Comparison of ENCODE assay signal across 9 cellular contexts in the genomic region with DNA sequence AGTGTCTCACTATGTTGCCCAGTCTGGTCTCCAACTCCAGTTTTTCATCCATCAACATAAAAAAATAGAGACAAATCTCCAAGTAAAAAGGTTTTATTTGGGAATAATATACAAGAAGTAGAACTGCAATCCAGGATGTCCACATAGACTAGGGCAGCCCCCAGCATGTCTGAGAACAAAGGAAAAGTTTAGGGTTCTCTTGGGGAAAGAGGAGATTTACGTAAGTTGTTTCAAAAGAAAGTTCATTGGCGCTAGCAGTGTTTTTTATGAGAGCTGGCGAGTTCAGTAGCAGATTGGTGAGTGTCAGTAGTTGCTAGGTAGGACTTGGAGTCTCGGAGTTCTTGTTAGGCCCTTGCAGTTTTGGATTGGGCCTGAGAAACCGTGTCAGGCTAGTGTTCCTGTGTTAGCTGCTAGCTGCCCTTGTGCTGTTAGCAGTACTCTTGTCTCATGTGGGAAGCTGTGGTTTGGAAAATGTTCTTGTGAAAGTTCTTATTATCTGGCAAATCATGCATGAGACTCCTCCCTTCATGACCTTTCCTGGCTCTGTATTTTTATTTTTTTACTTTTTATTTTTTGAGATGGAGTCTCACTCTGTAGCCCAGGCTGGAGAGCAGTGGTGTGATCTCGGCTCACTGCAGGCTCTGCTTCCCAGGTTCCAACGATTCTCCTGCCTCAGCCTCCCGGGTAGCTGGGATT. TPM values are rescaled to one million over a fixed set of nuclear protein-coding genes. Genes with fewer than 3 reads are reported as not detected.
DNase-seq lines count a peak whose midpoint lies in the region; ATAC-seq, FAIRE-seq and TF ChIP-seq lines count a peak whose summit lies in the region.
"Had no signal": no experiment of that assay in that cellular context is flagged by ENCODE, and none has a peak within 500 bp of the region (broad histone marks: within the 10 kb centered on the region; RNA-seq: fewer than 3 reads in every experiment).

No MANE protein-coding gene starts in this region.

- DNase-seq in GM10266 (ENCODE audit: extremely low spot score) (peak; percentile 83), HS-5 (ENCODE audit: low read depth) (peak; percentile 9), astrocyte (ENCODE audit: low read depth) (peak; percentile 11), iris pigment epithelial cell (ENCODE audit: low read depth) (peak; percentile 59), transverse colon (peak; percentile 45), chondrocyte (ENCODE audit: low spot score) (no peak), cortex of kidney (lab: John Stamatoyannopoulos, UW) (no peak)

- no peaks in the 10 kb centered on the region for H4K20me1 ChIP-seq in astrocyte (ENCODE audit: insufficient read depth, low read length)

- intact Hi-C loops in transverse colon (cut with DNase I; ENCODE audit: low total_unique reads) = no loop called here

- H3K27ac Mint-ChIP-seq in astrocyte (ENCODE audit: unreplicated experiment) (no peak overlapping the region), chondrocyte (ENCODE audit: unreplicated experiment) (no peak overlapping the region)

- no peak for TF ChIP-seq EP300 in transverse colon (IDR thresholded peaks at IDR 0.05; ENCODE audit: low read depth)

- H3K36me3 ChIP-seq in astrocyte (ENCODE audit: insufficient read depth, low read length) = no peaks in the 10 kb centered on the region
- no peaks in the 10 kb centered on the region for H3K36me3 ChIP-seq in transverse colon

- H3K4me3 Mint-ChIP-seq in astrocyte (ENCODE audit: unreplicated experiment) = no peak overlapping the region
- no peak overlapping the region for H3K4me3 Mint-ChIP-seq in chondrocyte (ENCODE audit: unreplicated experiment)

- peak; percentile 94 for ATAC-seq in GM21528 (IDR thresholded peaks at IDR 0.05; ENCODE audit: low FRiP score, unreplicated experiment)

- in situ Hi-C loops in transverse colon (cut with MboI; ENCODE audit: low pct_ligation_motif_present in 1 of 4, low pct_unique_long_range_greater_than_20kb in 1 of 4, low sequenced_read_pairs in 3 of 4) = no loop called here

- H3K4me1 Mint-ChIP-seq in astrocyte (ENCODE audit: low read depth, unreplicated experiment) (no peaks in the 10 kb centered on the region), chondrocyte (ENCODE audit: low read depth) (no peaks in the 10 kb centered on the region)

- H3K9me3 Mint-ChIP-seq in astrocyte (ENCODE audit: unreplicated experiment) = peaks cover 4% of the 10 kb centered on the region
- H3K9me3 Mint-ChIP-seq in chondrocyte (ENCODE audit: low read depth) = no peaks in the 10 kb centered on the region

- no peak for TF ChIP-seq CTCF in GM10266 (IDR thresholded peaks at IDR 0.05; ENCODE audit: control insufficient read depth, insufficient read depth, low read depth, missing control alignments)
- TF ChIP-seq CTCF in astrocyte (IDR thresholded peaks at IDR 0.05; ENCODE audit: insufficient read depth, low read depth, low read length) = no peak
- TF ChIP-seq CTCF in transverse colon (IDR thresholded peaks at IDR 0.05) = no peak
- no peak for TF ChIP-seq CTCF in chondrocyte (IDR thresholded peaks at IDR 0.05)

- no peak for TF ChIP-seq POLR2A in transverse colon (IDR thresholded peaks at IDR 0.05)

- H2AFZ ChIP-seq in astrocyte (ENCODE audit: low read depth, low read length) = no peak overlapping the region

- no peaks in the 10 kb centered on the region for H3K36me3 Mint-ChIP-seq in astrocyte (ENCODE audit: low read depth, unreplicated experiment)
- H3K36me3 Mint-ChIP-seq in chondrocyte (ENCODE audit: low read depth) = peaks cover 2% of the 10 kb centered on the region

- H3K4me2 ChIP-seq in astrocyte (ENCODE audit: low read length) = no peak overlapping the region

- H3K4me1 ChIP-seq in astrocyte (ENCODE audit: insufficient read depth, low read length) (no peaks in the 10 kb centered on the region), transverse colon (no peaks in the 10 kb centered on the region)

- no peaks in the 10 kb centered on the region for H3K79me2 ChIP-seq in astrocyte (ENCODE audit: insufficient read depth, low read length)

- H3K4me3 ChIP-seq in astrocyte (ENCODE audit: insufficient read depth, low read depth, low read length) (no peak overlapping the region), transverse colon (no peak overlapping the region)

- no peak overlapping the region for H3K9ac ChIP-seq in astrocyte (ENCODE audit: low read length)

- H3K27ac ChIP-seq in astrocyte (ENCODE audit: low read depth, low read length) (no peak overlapping the region), transverse colon (peak overlapping the region in 3 of 4 donors; percentile 31 to 73 (median 49))

- H3K9me3 ChIP-seq in astrocyte (ENCODE audit: insufficient read depth, low read depth, low read length) (no peaks in the 10 kb centered on the region), transverse colon (no peaks in the 10 kb centered on the region)

- FAIRE-seq in astrocyte (lab: Jason Lieb, UNC) = no peak

- peaks cover 11% of the 10 kb centered on the region for H3K27me3 ChIP-seq in astrocyte (ENCODE audit: insufficient read depth, low read length)
- H3K27me3 ChIP-seq in transverse colon = no peaks in the 10 kb centered on the region

- 0 to 41% methylated on average over 1 to 8 of the region's 8 CpGs for WGBS in transverse colon (ENCODE audit: low coverage in 1 of 2), 2 donors

- peaks cover 2% of the 10 kb centered on the region for H3K27me3 Mint-ChIP-seq in astrocyte (ENCODE audit: low read depth, unreplicated experiment)
- H3K27me3 Mint-ChIP-seq in chondrocyte (ENCODE audit: low read depth) = peaks cover 49% of the 10 kb centered on the region

RNA-seq across cellular contexts. Expression of gene TTLL9, which starts 24.7 kb away (rescaled TPM):
- total RNA-seq in astrocyte = 0.34 and 0.41 TPM in 2 replicates
- not detected for total RNA-seq in transverse colon
- total RNA-seq in chondrocyte = 0.24 to 0.37 TPM (median 0.33 TPM) in 3 replicates
- total RNA-seq: T-helper 2 cell treated with Interferon-gamma antibody and Interleukin-4, amounts not matched to agents 100 ng/mL and 5 ng/mL, for 36 hours had no signal

RNA-seq across cellular contexts. Expression of gene DUSP15, which starts 24.8 kb away (rescaled TPM):
- total RNA-seq in astrocyte (1.2 and 3.1 TPM in 2 replicates), transverse colon (1 to 10 TPM in 1 of 4 donors, not detected in 3; 1.1 TPM), chondrocyte (3.6 to 11.6 TPM (median 11.5 TPM) in 3 replicates)
- total RNA-seq: T-helper 2 cell treated with Interferon-gamma antibody and Interleukin-4, amounts not matched to agents 100 ng/mL and 5 ng/mL, for 36 hours had no signal

RNA-seq across cellular contexts. Expression of gene FOXS1, which starts 49.7 kb away (rescaled TPM):
- 26.0 and 37.1 TPM in 2 replicates for total RNA-seq in astrocyte
- under 1 TPM in 1 of 4 donors, not detected in 3; 0.55 TPM for total RNA-seq in transverse colon
- 54.1 to 192 TPM (median 185 TPM) in 3 replicates for total RNA-seq in chondrocyte
- total RNA-seq: T-helper 2 cell treated with Interferon-gamma antibody and Interleukin-4, amounts not matched to agents 100 ng/mL and 5 ng/mL, for 36 hours had no signal

RNA-seq across cellular contexts. Expression of gene PDRG1, which starts 56.7 kb away (rescaled TPM):
- total RNA-seq in astrocyte = 16.2 and 20.6 TPM in 2 replicates
- total RNA-seq in transverse colon = 1 to 10 TPM; 2.2 to 9.2 (median 6.5) TPM
- 8.9 to 19.0 TPM (median 15.2 TPM) in 3 replicates for total RNA-seq in chondrocyte

Comparison
In these comparisons a context has a peak if more than half of its experiments do, and no peak if none do; other contexts are left out.
1. DNase-seq: peak in GM10266 (single experiment), HS-5 (single experiment), astrocyte (single experiment), iris pigment epithelial cell (single experiment) and transverse colon (single experiment); none in chondrocyte (single experiment) and cortex of kidney (single experiment).
2. RNA of gene FOXS1, which starts 49.7 kb away (total RNA-seq): 54.1 to 192 TPM in chondrocyte and 26.0 to 37.1 TPM in astrocyte; 0.55 TPM in transverse colon; every median in the first group is over 10 times any median in the second.